27 cellular contexts compared by ENCODE assay signal in the genomic region with DNA sequence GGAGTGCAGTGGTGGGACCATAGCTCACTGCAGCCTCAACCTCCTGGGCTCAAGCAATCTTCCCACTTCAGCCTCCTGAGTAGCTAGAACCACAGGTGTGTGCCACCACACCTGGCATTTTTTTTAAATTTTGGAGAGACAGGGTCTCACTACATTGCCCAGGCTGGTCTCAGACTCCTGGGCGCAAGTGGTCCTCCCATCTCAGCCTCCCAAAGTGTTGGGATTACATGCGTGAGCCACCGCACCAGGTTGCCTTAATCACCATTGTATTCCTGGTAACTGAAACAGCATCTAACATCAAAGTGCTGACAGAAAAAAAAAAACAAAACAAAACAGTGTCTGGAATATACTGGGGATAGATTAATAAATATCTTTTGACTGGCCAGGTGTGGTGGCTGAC.
"Had no signal": no experiment of that assay in that cellular context is flagged by ENCODE, and none has a peak within 500 bp of the region (broad histone marks: within the 10 kb centered on the region; RNA-seq: fewer than 3 reads in every experiment).

No MANE protein-coding gene starts in this region.

- H3K9me3 ChIP-seq: ovary, psoas muscle, right lobe of liver, sigmoid colon, suprapubic skin, testis, tibial artery, transverse colon, upper lobe of right lung, uterus had no signal

- H3K79me2 ChIP-seq: parathyroid adenoma had no signal

- ATAC-seq: naive thymus-derived CD4-positive, alpha-beta T cell; natural killer cell; psoas muscle; right cardiac atrium; right lobe of liver; stimulated activated effector memory CD8-positive, alpha-beta T cell treated with anti-CD3 and anti-CD28 coated beads, Interleukin-12 subunit alpha, Interleukin-12 subunit beta, amount 100 ng/mL, for 72 hours; stimulated activated naive CD8-positive, alpha-beta T cell treated with anti-CD3 and anti-CD28 coated beads, Interleukin-15, amount 100 ng/mL, for 72 hours; stimulated activated naive CD8-positive, alpha-beta T cell treated with anti-CD3 and anti-CD28 coated beads, Interleukin-15, Interleukin-2, amounts not matched to agents 100 U/mL and 50 U/mL, for 24 hours; upper lobe of right lung had no signal

- FAIRE-seq: small intestine had no signal

- H3K27me3 ChIP-seq: neural progenitor cell, ovary, right lobe of liver, sigmoid colon, suprapubic skin, testis, tibial artery, transverse colon, upper lobe of right lung, uterus had no signal

- H3K9ac ChIP-seq: neural progenitor cell, parathyroid adenoma had no signal

- H2AFZ ChIP-seq: neural progenitor cell, parathyroid adenoma had no signal

- H3K4me3 ChIP-seq: neural progenitor cell, ovary, psoas muscle, right lobe of liver, sigmoid colon, suprapubic skin, testis, tibial artery, transverse colon, upper lobe of right lung, uterus had no signal

- H3K4me2 ChIP-seq: neural progenitor cell had no signal

- H3K4me1 ChIP-seq: neural progenitor cell, parathyroid adenoma, psoas muscle, right lobe of liver, sigmoid colon, testis, tibial artery, uterus had no signal

- H3K36me3 ChIP-seq: neural progenitor cell, ovary, right lobe of liver, upper lobe of right lung, uterus had no signal

- H3K27ac ChIP-seq: neural progenitor cell, ovary, parathyroid adenoma, psoas muscle, right lobe of liver, sigmoid colon, suprapubic skin, testis, tibial artery, transverse colon, upper lobe of right lung, uterus had no signal

- DNase-seq: naive thymus-derived CD4-positive, alpha-beta T cell; natural killer cell; occipital lobe; ovary; posterior cingulate gyrus; psoas muscle; right cardiac atrium; right lobe of liver; sigmoid colon; small intestine; stimulated activated CD4-positive, alpha-beta T cell treated with anti-CD3 and anti-CD28 coated beads, Interleukin-15, amount 100 ng/mL, for 24 hours; stimulated activated CD4-positive, alpha-beta T cell treated with anti-CD3 and anti-CD28 coated beads, Interleukin-2, amount 100 ng/mL, for 24 hours; stimulated activated CD4-positive, alpha-beta T cell treated with anti-CD3 and anti-CD28 coated beads, Interleukin-2, amount 100 ng/mL, for 48 hours; stimulated activated CD4-positive, alpha-beta T cell treated with anti-CD3 and anti-CD28 coated beads, Interleukin-4, amount 100 ng/mL, for 24 hours; stimulated activated naive CD4-positive, alpha-beta T cell; stimulated activated naive CD8-positive, alpha-beta T cell treated with anti-CD3 and anti-CD28 coated beads, Interleukin-15, amount 100 ng/mL, for 72 hours; stimulated activated naive CD8-positive, alpha-beta T cell treated with anti-CD3 and anti-CD28 coated beads, Interleukin-15, Interleukin-2, amounts not matched to agents 100 U/mL and 50 U/mL, for 24 hours; substantia nigra; testis; tibial artery; transverse colon; upper lobe of right lung; uterus had no signal
